In genomic region chr10:5502903-5503835, GRCh38 we compare ENCODE assay signal across 16 cellular contexts. TPM values are rescaled to one million over a fixed set of nuclear protein-coding genes. Genes with fewer than 3 reads are reported as not detected.
DNase-seq lines count a peak whose midpoint lies in the region; ATAC-seq and TF ChIP-seq lines count a peak whose summit lies in the region.
"Had no signal": no experiment of that assay in that cellular context is flagged by ENCODE, and none has a peak within 500 bp of the region (broad histone marks: within the 10 kb centered on the region; RNA-seq: fewer than 3 reads in every experiment).

No MANE protein-coding gene starts in this region.

- H3K36me3 ChIP-seq in BLaER1 treated with 17β-estradiol and CSF1 and Interleukin-3, amounts not matched to agents 10 nM and 100 nM: no peaks in the 10 kb centered on the region
- H3K36me3 ChIP-seq: MG63 had no signal

- H4K20me1 ChIP-seq in BLaER1 treated with 17β-estradiol and CSF1 and Interleukin-3, amounts not matched to agents 10 nM and 100 nM: no peaks in the 10 kb centered on the region; a peak in 1 of 22 replicates

- CTCF ChIA-PET in WTC11 (lab: Charles Lee): interaction anchor here (1.5 to 1.7 kb wide), 2 partner anchors 61 to 120 kb away, joined by 4 to 5 read pairs; no protein-coding TSS in a partner anchor

- DNase-seq in HT-29 (ENCODE audit: low spot score) (peak; percentile 94), WTC11 (ENCODE audit: low spot score) (no peak), mesothelial cell of epicardium (ENCODE audit: low spot score in 2 of 2, unreplicated experiment in 2 of 2) (no peak), Right ventricle myocardium inferior (ENCODE audit: missing footprints) (no peak)
- DNase-seq in activated naive CD4-positive, alpha-beta T cell treated with anti-CD3 and anti-CD28 coated beads, Interleukin-2, amount 50 U/mL, for 72 hours (ENCODE audit: low spot score in 2 of 2): no peak
- DNase-seq in activated CD4-positive, alpha-beta T cell treated with anti-CD3 and anti-CD28 coated beads for 1 hour: no peak
- DNase-seq: activated B cell treated with CpG ODN at 0.5 μM for 24 hours; activated T-cell treated with anti-CD3 and anti-CD28 coated beads, Interleukin-2, amount 50 U/mL, for 72 hours; AML-193; effector memory CD8-positive, alpha-beta T cell; GDM1; MG63 had no signal

- peak overlapping the region in 9 of 11 experiments; percentile 28 to 65 (median 49); a peak in 12 of 22 replicates for H3K4me2 ChIP-seq in BLaER1 treated with 17β-estradiol and CSF1 and Interleukin-3, amounts not matched to agents 10 nM and 100 nM

- no peaks in the 10 kb centered on the region for H3K27me3 ChIP-seq in BLaER1 treated with 17β-estradiol and CSF1 and Interleukin-3, amounts not matched to agents 10 nM and 100 nM
- H3K27me3 ChIP-seq: MG63 had no signal

- TF ChIP-seq CTCF in WTC11 (IDR thresholded peaks at IDR 0.05): no peak
- no peak for TF ChIP-seq CTCF in mesothelial cell of epicardium (IDR thresholded peaks at IDR 0.05; ENCODE audit: unreplicated experiment)

- no peak overlapping the region for H3K4me3 ChIP-seq in BLaER1 treated with 17β-estradiol and CSF1 and Interleukin-3, amounts not matched to agents 10 nM and 100 nM
- H3K4me3 ChIP-seq: MG63 had no signal

- H3K9ac ChIP-seq in BLaER1 treated with 17β-estradiol and CSF1 and Interleukin-3, amounts not matched to agents 10 nM and 100 nM: no peak overlapping the region
- H3K9ac ChIP-seq: parathyroid adenoma had no signal

- H3K4me1 Mint-ChIP-seq in WTC11 (peaks cover 22% of the 10 kb centered on the region), mesothelial cell of epicardium (peaks cover 69% of the 10 kb centered on the region)
- H3K4me1 Mint-ChIP-seq: activated B cell treated with CpG ODN at 0.5 μM for 24 hours had no signal

- H3K27ac ChIP-seq in BLaER1 treated with 17β-estradiol and CSF1 and Interleukin-3, amounts not matched to agents 10 nM and 100 nM: no peak overlapping the region
- H3K27ac ChIP-seq: parathyroid adenoma had no signal

- H3K27ac Mint-ChIP-seq in WTC11 (peak overlapping the region; percentile 55; the same call in 1 of the 2 replicates), mesothelial cell of epicardium (peak overlapping the region; percentile 94)
- peak overlapping the region in 1 of 2 donors; percentile 7 for H3K27ac Mint-ChIP-seq in activated naive CD4-positive, alpha-beta T cell treated with anti-CD3 and anti-CD28 coated beads, Interleukin-2, amount 50 U/mL, for 72 hours
- H3K27ac Mint-ChIP-seq: activated B cell treated with CpG ODN at 0.5 μM for 24 hours; activated T-cell treated with anti-CD3 and anti-CD28 coated beads, Interleukin-2, amount 50 U/mL, for 72 hours; effector memory CD8-positive, alpha-beta T cell had no signal

- POLR2A ChIA-PET in WTC11 (lab: Charles Lee): interaction anchor here (0.5 kb wide), 1 partner anchor 370 kb away, joined by 5 read pairs; no protein-coding TSS in a partner anchor

- intact Hi-C loops in Right ventricle myocardium inferior (cut with DNase I): no loop called here

- ATAC-seq in WTC11 (no peak), GM21576 (IDR thresholded peaks at IDR 0.05; ENCODE audit: unreplicated experiment) (no peak), Right ventricle myocardium inferior (no peak)
- ATAC-seq in activated naive CD4-positive, alpha-beta T cell treated with anti-CD3 and anti-CD28 coated beads, Interleukin-2, amount 50 U/mL, for 72 hours: no peak
- ATAC-seq: activated T-cell treated with anti-CD3 and anti-CD28 coated beads, Interleukin-2, amount 50 U/mL, for 72 hours; effector memory CD8-positive, alpha-beta T cell had no signal

- no peak overlapping the region for H3K4me3 Mint-ChIP-seq in WTC11
- H3K4me3 Mint-ChIP-seq in mesothelial cell of epicardium: no peak overlapping the region
- H3K4me3 Mint-ChIP-seq: activated B cell treated with CpG ODN at 0.5 μM for 24 hours; activated T-cell treated with anti-CD3 and anti-CD28 coated beads, Interleukin-2, amount 50 U/mL, for 72 hours; effector memory CD8-positive, alpha-beta T cell had no signal

- H3K9me3 ChIP-seq in BLaER1 treated with 17β-estradiol and CSF1 and Interleukin-3, amounts not matched to agents 10 nM and 100 nM (replicated peaks in 1 of 11): no peaks in the 10 kb centered on the region
- H3K9me3 ChIP-seq: MG63 had no signal

- H3K36me3 Mint-ChIP-seq in WTC11 (no peaks in the 10 kb centered on the region), mesothelial cell of epicardium (no peaks in the 10 kb centered on the region)
- no peaks in the 10 kb centered on the region for H3K36me3 Mint-ChIP-seq in activated naive CD4-positive, alpha-beta T cell treated with anti-CD3 and anti-CD28 coated beads, Interleukin-2, amount 50 U/mL, for 72 hours

- no peaks in the 10 kb centered on the region for H3K9me3 Mint-ChIP-seq in WTC11
- no peaks in the 10 kb centered on the region for H3K9me3 Mint-ChIP-seq in mesothelial cell of epicardium
- no peaks in the 10 kb centered on the region for H3K9me3 Mint-ChIP-seq in activated naive CD4-positive, alpha-beta T cell treated with anti-CD3 and anti-CD28 coated beads, Interleukin-2, amount 50 U/mL, for 72 hours
- H3K9me3 Mint-ChIP-seq: activated B cell treated with CpG ODN at 0.5 μM for 24 hours; activated T-cell treated with anti-CD3 and anti-CD28 coated beads, Interleukin-2, amount 50 U/mL, for 72 hours; effector memory CD8-positive, alpha-beta T cell had no signal

- peaks cover 8 to 18% (median 10%) of the 10 kb centered on the region in 10 experiments; a peak in 17 of 20 replicates for H3K4me1 ChIP-seq in BLaER1 treated with 17β-estradiol and CSF1 and Interleukin-3, amounts not matched to agents 10 nM and 100 nM
- H3K4me1 ChIP-seq: parathyroid adenoma had no signal

- no peaks in the 10 kb centered on the region for H3K27me3 Mint-ChIP-seq in WTC11 (ENCODE audit: low read depth)
- H3K27me3 Mint-ChIP-seq in mesothelial cell of epicardium (ENCODE audit: low read depth): no peaks in the 10 kb centered on the region

TF ChIP-seq in WTC11, 78 proteins besides CTCF, POLR2A, EP300 and RAD21:
- TF ChIP-seq EMX1 (CRISPR knock-in tag; IDR thresholded peaks at IDR 0.05) (no peak), ATF2 (CRISPR knock-in tag; IDR thresholded peaks at IDR 0.05; ENCODE audit: borderline replicate concordance, low read depth) (no peak), PRRX2 (CRISPR knock-in tag; IDR thresholded peaks at IDR 0.05) (no peak), ZNF317 (CRISPR knock-in tag; IDR thresholded peaks at IDR 0.05; ENCODE audit: borderline replicate concordance, low read depth) (no peak), ZNF425 (CRISPR knock-in tag; conservative IDR thresholded peaks at IDR 0.05) (no peak), ZNF512 (CRISPR knock-in tag; IDR thresholded peaks at IDR 0.05; ENCODE audit: borderline replicate concordance) (no peak), RELA (CRISPR knock-in tag; IDR thresholded peaks at IDR 0.05; ENCODE audit: borderline replicate concordance) (no peak), CBFB (CRISPR knock-in tag; IDR thresholded peaks at IDR 0.05; ENCODE audit: low read depth) (no peak)

RNA-seq across cellular contexts. Expression of gene CALML5, which starts 3.8 kb away (rescaled TPM):
- total RNA-seq in HT-29 (2014; rRNA removed; shearing (Covaris generic)): 0.71 and 1.7 TPM in 2 replicates
- total RNA-seq in WTC11 (2021): 0.23 TPM in 1 of 3 replicates, not detected in the others
- 0.42 TPM in 1 of 3 replicates, not detected in the others for total RNA-seq in mesothelial cell of epicardium
- not detected for total RNA-seq in activated naive CD4-positive, alpha-beta T cell treated with anti-CD3 and anti-CD28 coated beads, Interleukin-2, amount 50 U/mL, for 72 hours
- not detected for total RNA-seq in Right ventricle myocardium inferior
- total RNA-seq: activated B cell treated with CpG ODN at 0.5 μM for 24 hours; activated T-cell treated with anti-CD3 and anti-CD28 coated beads, Interleukin-2, amount 50 U/mL, for 72 hours; lung microvascular endothelial cell had no signal

RNA-seq across cellular contexts. Expression of gene CALML3, which starts 21.6 kb away (rescaled TPM):
- not detected in 2 replicates for total RNA-seq in HT-29 (2014; rRNA removed; shearing (Covaris generic))
- total RNA-seq in WTC11 (2021): not detected in 3 replicates
- 0.07 TPM in 1 of 3 replicates, not detected in the others for total RNA-seq in mesothelial cell of epicardium
- total RNA-seq in activated naive CD4-positive, alpha-beta T cell treated with anti-CD3 and anti-CD28 coated beads, Interleukin-2, amount 50 U/mL, for 72 hours: not detected
- total RNA-seq in Right ventricle myocardium inferior: not detected
- total RNA-seq: activated B cell treated with CpG ODN at 0.5 μM for 24 hours; activated T-cell treated with anti-CD3 and anti-CD28 coated beads, Interleukin-2, amount 50 U/mL, for 72 hours; lung microvascular endothelial cell had no signal
